Comparison of ENCODE assay signal across 15 cellular contexts in genomic region chr4:171025776-171026175, GRCh38.
DNase-seq lines count a peak whose midpoint lies in the region; ATAC-seq lines count a peak whose summit lies in the region.
"Had no signal": no experiment of that assay in that cellular context is flagged by ENCODE, and none has a peak within 500 bp of the region (broad histone marks: within the 10 kb centered on the region; RNA-seq: fewer than 3 reads in every experiment).

No MANE protein-coding gene starts in this region.

- H3K4me3 ChIP-seq in Jurkat, Clone E6-1 (ENCODE audit: low read length) = no peak overlapping the region
- H3K4me3 ChIP-seq: pancreas had no signal

- DNase-seq in GDM1 (lab: John Stamatoyannopoulos, UW) (peak; percentile 83), RKO (ENCODE audit: low spot score) (peak; percentile 23), foreskin melanocyte (peak; percentile 73), NCI-H345 treated with DMSO at 0.1 percent for 48 hours (lab: John Stamatoyannopoulos, UW; ENCODE audit: unreplicated experiment) (no peak), DMS114 treated with DMSO at 0.1 percent for 48 hours (lab: John Stamatoyannopoulos, UW; ENCODE audit: unreplicated experiment) (no peak)
- peak; percentile 42 for DNase-seq in Jurkat, Clone E6-1 (ENCODE audit: low read depth, low spot score)
- DNase-seq in stimulated activated naive CD4-positive, alpha-beta T cell treated with Interleukin-2 at 50 U/mL for 16 hours (lab: John Stamatoyannopoulos, UW) = no peak
- DNase-seq: activated CD4-positive, alpha-beta T cell treated with anti-CD3 and anti-CD28 coated beads for 1 hour; activated naive CD4-positive, alpha-beta T cell treated with anti-CD3 and anti-CD28 coated beads for 36 hours; DMS 273 treated with DMSO at 0.1 percent for 48 hours; NCI-H2081 treated with DMSO at 0.1 percent for 48 hours; pancreas; stimulated activated naive B cell treated with anti-CD40 and anti-IgM and Interleukin-4, amounts not matched to agents 10 μg/mL and 1 μg/mL and 100 μg/mL, for 72 hours; T-helper 1 cell had no signal

- ATAC-seq in HG02798 (IDR thresholded peaks at IDR 0.05; ENCODE audit: poor library complexity, unreplicated experiment) = no peak

Comparison
In these comparisons a context has a peak if more than half of its experiments do, and no peak if none do; other contexts are left out.
1. DNase-seq: peak in GDM1 (single experiment), Jurkat, Clone E6-1 (single experiment), RKO (single experiment) and foreskin melanocyte (single experiment); none in NCI-H345 treated with DMSO at 0.1 percent for 48 hours (single experiment), DMS114 treated with DMSO at 0.1 percent for 48 hours (single experiment) and stimulated activated naive CD4-positive, alpha-beta T cell treated with Interleukin-2 at 50 U/mL for 16 hours (single experiment).